ENCODE assay signal across 10 cellular contexts in the genomic region with DNA sequence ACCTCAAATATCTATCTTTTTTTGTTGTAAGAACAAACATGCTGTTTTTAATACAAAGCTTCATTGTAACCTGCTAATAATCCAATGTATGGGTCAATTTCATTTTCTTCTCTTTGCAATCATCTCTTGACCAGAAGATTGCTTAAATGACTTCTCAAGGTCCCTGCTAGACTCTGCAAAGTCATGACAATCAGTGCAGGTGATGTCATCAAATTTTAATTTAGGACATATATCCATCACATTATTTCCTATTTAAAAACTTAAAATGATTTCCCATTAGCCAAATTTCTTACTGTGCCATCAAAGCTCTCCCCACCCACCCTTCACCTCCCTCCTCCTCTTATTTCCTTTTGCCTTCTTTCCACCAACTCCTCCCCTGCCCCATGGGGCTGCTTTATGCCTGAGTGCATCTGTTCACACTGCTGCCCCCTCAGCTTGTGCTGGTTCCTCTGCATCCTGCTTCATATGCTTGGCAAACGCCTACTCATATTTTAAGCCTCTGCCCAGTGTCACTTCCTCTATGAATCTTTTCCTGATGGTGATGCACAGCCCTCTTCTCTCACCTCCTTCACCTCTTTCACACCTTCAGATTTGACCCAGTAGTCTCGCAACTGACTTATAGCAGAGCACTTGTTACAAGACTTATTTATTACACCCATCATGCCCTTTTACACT. TPM values are rescaled to one million over a fixed set of nuclear protein-coding genes. Genes with fewer than 3 reads are reported as not detected.
DNase-seq lines count a peak whose midpoint lies in the region; ATAC-seq and TF ChIP-seq lines count a peak whose summit lies in the region.
"Had no signal": no experiment of that assay in that cellular context is flagged by ENCODE, and none has a peak within 500 bp of the region (broad histone marks: within the 10 kb centered on the region; RNA-seq: fewer than 3 reads in every experiment).

No MANE protein-coding gene starts in this region.

- peak overlapping the region in 7 of 8 donors; percentile 67 to 88 (median 83) for H3K27ac ChIP-seq in spleen

- peaks cover 0 to 91% (median 35%) of the 10 kb centered on the region in 6 donors for H3K36me3 ChIP-seq in spleen

- no peaks in the 10 kb centered on the region for H3K36me3 Mint-ChIP-seq in activated CD4-positive, alpha-beta T cell treated with anti-CD3 and anti-CD28 coated beads for 36 hours (ENCODE audit: low read depth)
- no peaks in the 10 kb centered on the region for H3K36me3 Mint-ChIP-seq in activated CD4-positive, alpha-beta T cell treated with anti-CD3 and anti-CD28 coated beads, Interleukin-2, amount 10 ng/mL, durations not matched to agents 7 days and 5 days (ENCODE audit: low read depth)

- no peaks in the 10 kb centered on the region for H3K9me3 Mint-ChIP-seq in activated CD4-positive, alpha-beta T cell treated with anti-CD3 and anti-CD28 coated beads for 36 hours (ENCODE audit: low read depth)
- peaks cover 6% of the 10 kb centered on the region for H3K9me3 Mint-ChIP-seq in activated CD4-positive, alpha-beta T cell treated with anti-CD3 and anti-CD28 coated beads, Interleukin-2, amount 10 ng/mL, durations not matched to agents 7 days and 5 days

- no peaks in the 10 kb centered on the region for H3K27me3 ChIP-seq in spleen (replicated peaks in 1 of 7)

- DNase-seq in activated CD4-positive, alpha-beta T cell treated with anti-CD3 and anti-CD28 coated beads for 36 hours: peak; percentile 59
- DNase-seq in activated CD4-positive, alpha-beta T cell treated with anti-CD3 and anti-CD28 coated beads, Interleukin-2, amount 10 ng/mL, durations not matched to agents 7 days and 5 days: no peak
- DNase-seq in RPMI8226 (peak; percentile 33), spleen (peak; percentile 84), HCEC 1CT (no peak), cerebellar nuclear complex (lab: John Stamatoyannopoulos, UW) (no peak), D341Med (ENCODE audit: low spot score) (no peak)

- POLR2A ChIA-PET in activated CD4-positive, alpha-beta T cell treated with anti-CD3 and anti-CD28 coated beads for 36 hours (lab: Charles Lee): interaction anchor here (0.6 to 0.7 kb wide), 2 partner anchors 166 to 210 kb away, joined by 3 to 4 read pairs; no protein-coding TSS in a partner anchor
- POLR2A ChIA-PET in activated CD4-positive, alpha-beta T cell treated with anti-CD3 and anti-CD28 coated beads, Interleukin-2, amount 10 ng/mL, durations not matched to agents 7 days and 5 days (lab: Charles Lee): no interaction called here

- H3K27me3 Mint-ChIP-seq in activated CD4-positive, alpha-beta T cell treated with anti-CD3 and anti-CD28 coated beads for 36 hours: no peaks in the 10 kb centered on the region
- H3K27me3 Mint-ChIP-seq in activated CD4-positive, alpha-beta T cell treated with anti-CD3 and anti-CD28 coated beads, Interleukin-2, amount 10 ng/mL, durations not matched to agents 7 days and 5 days: peaks cover 13% of the 10 kb centered on the region

- H3K4me1 Mint-ChIP-seq in activated CD4-positive, alpha-beta T cell treated with anti-CD3 and anti-CD28 coated beads for 36 hours: peaks cover 35% of the 10 kb centered on the region
- peaks cover 31% of the 10 kb centered on the region for H3K4me1 Mint-ChIP-seq in activated CD4-positive, alpha-beta T cell treated with anti-CD3 and anti-CD28 coated beads, Interleukin-2, amount 10 ng/mL, durations not matched to agents 7 days and 5 days

- CTCF ChIA-PET in activated CD4-positive, alpha-beta T cell treated with anti-CD3 and anti-CD28 coated beads for 36 hours (lab: Charles Lee): interaction anchor here (2.2 kb wide), 1 partner anchor 56 kb away, joined by 9 read pairs; no protein-coding TSS in a partner anchor
- CTCF ChIA-PET in activated CD4-positive, alpha-beta T cell treated with anti-CD3 and anti-CD28 coated beads, Interleukin-2, amount 10 ng/mL, durations not matched to agents 7 days and 5 days (lab: Charles Lee): no interaction called here

- H3K4me3 ChIP-seq in spleen: peak overlapping the region in 1 of 8 donors; percentile 3

- 14 to 31% (median 29%) methylated on average over 2 of the region's 2 CpGs for WGBS in spleen, 5 donors

- peak in 1 of 3 donors; percentile 16 for TF ChIP-seq POLR2A in spleen (IDR thresholded peaks at IDR 0.05)

- TF ChIP-seq CTCF in spleen (IDR thresholded peaks at IDR 0.05 in 8 of 11, conservative IDR thresholded peaks at IDR 0.05 in 3 of 11): peak in 2 of 11 experiments; percentile 7

- peak; percentile 74 for ATAC-seq in activated CD4-positive, alpha-beta T cell treated with anti-CD3 and anti-CD28 coated beads for 36 hours
- peak; percentile 46 for ATAC-seq in HG02798 (IDR thresholded peaks at IDR 0.05; ENCODE audit: poor library complexity, unreplicated experiment)

- H3K4me3 Mint-ChIP-seq in activated CD4-positive, alpha-beta T cell treated with anti-CD3 and anti-CD28 coated beads for 36 hours: no peak overlapping the region
- no peak overlapping the region for H3K4me3 Mint-ChIP-seq in activated CD4-positive, alpha-beta T cell treated with anti-CD3 and anti-CD28 coated beads, Interleukin-2, amount 10 ng/mL, durations not matched to agents 7 days and 5 days

- no peaks in the 10 kb centered on the region for H3K9me3 ChIP-seq in spleen

- no peak overlapping the region for H3K27ac Mint-ChIP-seq in activated CD4-positive, alpha-beta T cell treated with anti-CD3 and anti-CD28 coated beads for 36 hours
- no peak overlapping the region for H3K27ac Mint-ChIP-seq in activated CD4-positive, alpha-beta T cell treated with anti-CD3 and anti-CD28 coated beads, Interleukin-2, amount 10 ng/mL, durations not matched to agents 7 days and 5 days

- intact Hi-C loops in activated CD4-positive, alpha-beta T cell treated with anti-CD3 and anti-CD28 coated beads for 36 hours (cut with DNase I, micrococcal nuclease): no loop called here
- intact Hi-C loops in spleen (cut with DNase I; ENCODE audit: low total_unique reads): no loop called here

- H3K4me1 ChIP-seq in spleen: peaks cover 38 to 99% (median 78%) of the 10 kb centered on the region in 6 donors

RNA-seq across cellular contexts. Expression of gene PLEK, which starts 20.3 kb away (rescaled TPM):
- under 1 TPM; 0.60 to 0.89 TPM for total RNA-seq in activated CD4-positive, alpha-beta T cell treated with anti-CD3 and anti-CD28 coated beads for 36 hours
- total RNA-seq in activated CD4-positive, alpha-beta T cell treated with anti-CD3 and anti-CD28 coated beads, Interleukin-2, amount 10 ng/mL, durations not matched to agents 7 days and 5 days: under 1 TPM; 0.40 to 0.60 TPM
- 100 to 1,000 TPM in 5 of 7 donors, 10 to 100 TPM in 2; 79.9 to 202 (median 136) TPM for total RNA-seq in spleen
- 10 to 100 TPM; 49.1 to 67.7 (median 53.0) TPM for polyA plus RNA-seq in spleen
- total RNA-seq: fibroblast of lung, SK-MEL-5 had no signal
- polyA plus RNA-seq: fibroblast of lung had no signal

Comparison
In these comparisons a context has a peak if more than half of its experiments do, and no peak if none do; other contexts are left out.
1. DNase-seq: peak in activated CD4-positive, alpha-beta T cell treated with anti-CD3 and anti-CD28 coated beads for 36 hours (single experiment), RPMI8226 (single experiment) and spleen (single experiment); none in activated CD4-positive, alpha-beta T cell treated with anti-CD3 and anti-CD28 coated beads, Interleukin-2, amount 10 ng/mL, durations not matched to agents 7 days and 5 days (single experiment), HCEC 1CT (single experiment), cerebellar nuclear complex (0 of 2) and D341Med (single experiment).
2. RNA of gene PLEK, which starts 20.3 kb away (total RNA-seq): 79.9 to 202 TPM in spleen; 0.60 to 0.89 TPM in activated CD4-positive, alpha-beta T cell treated with anti-CD3 and anti-CD28 coated beads for 36 hours and 0.40 to 0.60 TPM in activated CD4-positive, alpha-beta T cell treated with anti-CD3 and anti-CD28 coated beads, Interleukin-2, amount 10 ng/mL, durations not matched to agents 7 days and 5 days; every median in the first group is over 10 times any median in the second.